Comparison of ENCODE assay signal across 18 cellular contexts in genomic region chr22:19982991-19983578, GRCh38. TPM values are rescaled to one million over a fixed set of nuclear protein-coding genes. Genes with fewer than 3 reads are reported as not detected.
DNase-seq lines count a peak whose midpoint lies in the region; ATAC-seq and TF ChIP-seq lines count a peak whose summit lies in the region.
"Had no signal": no experiment of that assay in that cellular context is flagged by ENCODE, and none has a peak within 500 bp of the region (broad histone marks: within the 10 kb centered on the region; RNA-seq: fewer than 3 reads in every experiment).

No MANE protein-coding gene starts in this region.

- H3K9me3 ChIP-seq in HEK293 (ENCODE audit: control insufficient read depth, insufficient read depth, low read depth, low read length) (no peaks in the 10 kb centered on the region), WERI-Rb-1 (ENCODE audit: severe bottlenecking) (no peaks in the 10 kb centered on the region), gastrocnemius medialis (no peaks in the 10 kb centered on the region)
- H3K9me3 ChIP-seq: lower lobe of right lung had no signal

- POLR2A ChIA-PET in HEK293 (lab: Yijun Ruan, JAX) = interaction anchor here (1.5 to 2.5 kb wide), 3 partner anchors 9 to 17 kb away, joined by 3 to 18 read pairs (median 5); no protein-coding TSS in a partner anchor

- H3K27ac ChIP-seq in HEK293 (ENCODE audit: extremely low read depth, low read depth, low read length) (peak overlapping the region; percentile 20), WERI-Rb-1 (peak overlapping the region; percentile 31; the same call in 1 of the 2 replicates), gastrocnemius medialis (peak overlapping the region; percentile 92 to 100 (median 96))
- H3K27ac ChIP-seq: KMS-11, lower lobe of right lung, SK-N-MC had no signal

- peaks cover 4% of the 10 kb centered on the region for H3K9me3 Mint-ChIP-seq in glutamatergic neuron (ENCODE audit: unreplicated experiment)
- H3K9me3 Mint-ChIP-seq: activated naive CD4-positive, alpha-beta T cell treated with anti-CD3 and anti-CD28 coated beads for 36 hours; activated T-cell treated with anti-CD3 and anti-CD28 coated beads, Interleukin-2, amount 50 U/mL, for 24 hours; type B pancreatic cell had no signal

- H3K4me3 ChIP-seq in HEK293 (ENCODE audit: low read depth, low read length) = no peak overlapping the region
- no peak overlapping the region for H3K4me3 ChIP-seq in WERI-Rb-1 (ENCODE audit: low read depth, low read length)
- no peak overlapping the region for H3K4me3 ChIP-seq in gastrocnemius medialis
- H3K4me3 ChIP-seq: lower lobe of right lung, SK-N-MC had no signal

- H3K36me3 ChIP-seq in HEK293 (ENCODE audit: control insufficient read depth in 2 of 2, insufficient read depth in 1 of 2, low read length in 2 of 2) (peaks cover 0 to 39% of the 10 kb centered on the region in 2 experiments; a peak in 1 of 3 replicates), WERI-Rb-1 (peaks cover 34% of the 10 kb centered on the region), gastrocnemius medialis (peaks cover 0 to 12% of the 10 kb centered on the region in 2 donors)

- peaks cover 2% of the 10 kb centered on the region for H3K4me1 Mint-ChIP-seq in glutamatergic neuron (ENCODE audit: low read depth, unreplicated experiment)

- no peak for TF ChIP-seq CTCF in HEK293 (tag by site-specific recombination; IDR thresholded peaks at IDR 0.05)
- no peak for TF ChIP-seq CTCF in WERI-Rb-1 (IDR thresholded peaks at IDR 0.05; ENCODE audit: low read depth, low read length)
- no peak for TF ChIP-seq CTCF in gastrocnemius medialis (IDR thresholded peaks at IDR 0.05 in 4 of 5, conservative IDR thresholded peaks at IDR 0.05 in 1 of 5)
- no peak for TF ChIP-seq CTCF in glutamatergic neuron (IDR thresholded peaks at IDR 0.05; ENCODE audit: partially characterized antibody, unreplicated experiment)
- TF ChIP-seq CTCF in GM20000 (IDR thresholded peaks at IDR 0.05; ENCODE audit: extremely low read depth, missing control alignments) = no peak

- ATAC-seq in left ventricle myocardium superior = peak; percentile 50
- ATAC-seq in gastrocnemius medialis = peak; percentile 24 to 51
- no peak for ATAC-seq in left colon
- ATAC-seq: lower lobe of right lung had no signal

- in situ Hi-C loops in gastrocnemius medialis (cut with MboI; ENCODE audit: low sequenced_read_pairs in 4 of 4) = no loop called here

- CTCF ChIA-PET in HEK293 (lab: Yijun Ruan, JAX) = interaction anchor here (1.3 to 2.4 kb wide), 6 partner anchors 8 to 31 kb away, joined by 3 to 13 read pairs (median 7); no protein-coding TSS in a partner anchor

- no peak overlapping the region for H3K27ac Mint-ChIP-seq in glutamatergic neuron (ENCODE audit: unreplicated experiment)
- H3K27ac Mint-ChIP-seq: activated naive CD4-positive, alpha-beta T cell treated with anti-CD3 and anti-CD28 coated beads for 36 hours; activated T-cell treated with anti-CD3 and anti-CD28 coated beads, Interleukin-2, amount 50 U/mL, for 24 hours; type B pancreatic cell had no signal

- peaks cover 5% of the 10 kb centered on the region for H3K27me3 Mint-ChIP-seq in glutamatergic neuron (ENCODE audit: unreplicated experiment)
- H3K27me3 Mint-ChIP-seq: activated T-cell treated with anti-CD3 and anti-CD28 coated beads, Interleukin-2, amount 50 U/mL, for 24 hours; type B pancreatic cell had no signal

- H3K4me3 Mint-ChIP-seq in glutamatergic neuron (ENCODE audit: unreplicated experiment) = no peak overlapping the region
- H3K4me3 Mint-ChIP-seq: activated naive CD4-positive, alpha-beta T cell treated with anti-CD3 and anti-CD28 coated beads for 36 hours; activated T-cell treated with anti-CD3 and anti-CD28 coated beads, Interleukin-2, amount 50 U/mL, for 24 hours; type B pancreatic cell had no signal

- H3K27me3 ChIP-seq in WERI-Rb-1 (ENCODE audit: insufficient read depth, low read depth, severe bottlenecking) = no peaks in the 10 kb centered on the region
- H3K27me3 ChIP-seq in gastrocnemius medialis = no peaks in the 10 kb centered on the region

- intact Hi-C loops in left ventricle myocardium superior (cut with micrococcal nuclease) (no loop called here), gastrocnemius medialis (cut with DNase I; ENCODE audit: low total_unique reads) (loop anchor here (5.0 kb wide), 1 partner anchor 134 kb away; the partner anchor contains the start of genes RANBP1 and TRMT2A), left colon (cut with DNase I, micrococcal nuclease) (no loop called here)

- H3K4me1 ChIP-seq in HEK293 (ENCODE audit: control insufficient read depth, insufficient read depth, low read length) = peaks cover 14% of the 10 kb centered on the region
- H3K4me1 ChIP-seq in gastrocnemius medialis = peaks cover 45 to 49% of the 10 kb centered on the region in 2 donors

- TF ChIP-seq POLR2A in gastrocnemius medialis (IDR thresholded peaks at IDR 0.05) = peak; percentile 35 to 38

- H3K36me3 Mint-ChIP-seq in glutamatergic neuron (ENCODE audit: unreplicated experiment) = no peaks in the 10 kb centered on the region
- H3K36me3 Mint-ChIP-seq: type B pancreatic cell had no signal

- DNase-seq in WERI-Rb-1 (no peak), left ventricle myocardium superior (peak; percentile 70), gastrocnemius medialis (peak; percentile 66 to 94), glutamatergic neuron (no peak), left colon (no peak), GM20000 (ENCODE audit: low spot score) (no peak)
- DNase-seq: activated naive CD4-positive, alpha-beta T cell treated with anti-CD3 and anti-CD28 coated beads for 36 hours; activated T-cell treated with anti-CD3 and anti-CD28 coated beads, Interleukin-2, amount 50 U/mL, for 24 hours; COR-L47; lower lobe of right lung; NCI-H187 treated with DMSO at 0.1 percent for 48 hours; NCI-H226; NCI-H774; stimulated activated naive CD4-positive, alpha-beta T cell treated with Interleukin-2 at 50 U/mL for 16 hours had no signal

TF ChIP-seq in HEK293, 187 proteins besides CTCF, POLR2A, EP300 and RAD21:
- TF ChIP-seq ZNF132 (tag by site-specific recombination; IDR thresholded peaks at IDR 0.05; ENCODE audit: borderline replicate concordance) = no peak
- no peak for TF ChIP-seq ZNF138 (tag by site-specific recombination; IDR thresholded peaks at IDR 0.05; ENCODE audit: borderline replicate concordance)
- TF ChIP-seq ZNF560 (tag by site-specific recombination; IDR thresholded peaks at IDR 0.05; ENCODE audit: borderline replicate concordance) = no peak
- no peak for TF ChIP-seq ZNF747 (tag by site-specific recombination; IDR thresholded peaks at IDR 0.05)
- no peak for TF ChIP-seq ZNF670 (tag by site-specific recombination; IDR thresholded peaks at IDR 0.05; ENCODE audit: low read depth)
- TF ChIP-seq ZNF335 (tag by site-specific recombination; conservative IDR thresholded peaks at IDR 0.05) = no peak
- TF ChIP-seq ZIC2 (tag by site-specific recombination; IDR thresholded peaks at IDR 0.05) = 0 out of 2 replicates have a peak, but pooled peaks have one; percentile 4

RNA-seq across cellular contexts. Expression of gene ARVCF, which starts 33.5 kb away (rescaled TPM):
- 26.8 TPM for total RNA-seq in left ventricle myocardium superior
- total RNA-seq in gastrocnemius medialis = 10 to 100 TPM in 3 of 4 donors, 1 to 10 TPM in 1; 6.9 to 19.6 (median 18.0) TPM
- 119 TPM for total RNA-seq in glutamatergic neuron (ENCODE audit: unreplicated experiment)
- 10 to 100 TPM; 12.2 to 13.0 TPM for total RNA-seq in left colon

RNA-seq across cellular contexts. Expression of gene TANGO2, which starts 37.8 kb away (rescaled TPM):
- total RNA-seq in left ventricle myocardium superior (71.5 TPM), gastrocnemius medialis (100 to 1,000 TPM in 1 of 4 donors, 10 to 100 TPM in 3; 43.0 to 115 (median 52.5) TPM), glutamatergic neuron (ENCODE audit: unreplicated experiment) (31.8 TPM), left colon (10 to 100 TPM; 28.7 to 29.9 TPM)

RNA-seq across cellular contexts. Expression of gene TXNRD2, which starts 41.5 kb away (rescaled TPM):
- total RNA-seq in left ventricle myocardium superior (42.4 TPM), gastrocnemius medialis (10 to 100 TPM in 3 of 4 donors, 1 to 10 TPM in 1; 9.0 to 18.0 (median 14.4) TPM), glutamatergic neuron (ENCODE audit: unreplicated experiment) (6.4 TPM), left colon (10 to 100 TPM; 18.2 to 21.5 TPM)

RNA-seq across cellular contexts. Expression of gene COMT, which starts 41.5 kb away (rescaled TPM):
- total RNA-seq in left ventricle myocardium superior = 83.4 TPM
- total RNA-seq in gastrocnemius medialis = 100 to 1,000 TPM; 154 to 255 (median 223) TPM
- 34.8 TPM for total RNA-seq in glutamatergic neuron (ENCODE audit: unreplicated experiment)
- 10 to 100 TPM; 58.2 to 71.3 TPM for total RNA-seq in left colon

Comparison
In these comparisons a context has a peak if more than half of its experiments do, and no peak if none do; other contexts are left out.
1. H3K27ac ChIP-seq: peak in every context shown above with its lines; median percentile 96 in gastrocnemius medialis; 31 in WERI-Rb-1; 20 in HEK293.
2. DNase-seq: peak in left ventricle myocardium superior (single experiment) and gastrocnemius medialis (2 of 2); none in WERI-Rb-1 (single experiment), glutamatergic neuron (single experiment), left colon (0 of 2) and GM20000 (single experiment).